In genomic region chr10:129908406-129908805, GRCh38 we compare ENCODE assay signal across 1 cellular context.
TF ChIP-seq lines count a peak whose summit lies in the region.

No MANE protein-coding gene starts in this region.

TF ChIP-seq in GM23338, 12 proteins besides CTCF, POLR2A, EP300 and RAD21 (continued from another document):
- TF ChIP-seq, protein P1, sequence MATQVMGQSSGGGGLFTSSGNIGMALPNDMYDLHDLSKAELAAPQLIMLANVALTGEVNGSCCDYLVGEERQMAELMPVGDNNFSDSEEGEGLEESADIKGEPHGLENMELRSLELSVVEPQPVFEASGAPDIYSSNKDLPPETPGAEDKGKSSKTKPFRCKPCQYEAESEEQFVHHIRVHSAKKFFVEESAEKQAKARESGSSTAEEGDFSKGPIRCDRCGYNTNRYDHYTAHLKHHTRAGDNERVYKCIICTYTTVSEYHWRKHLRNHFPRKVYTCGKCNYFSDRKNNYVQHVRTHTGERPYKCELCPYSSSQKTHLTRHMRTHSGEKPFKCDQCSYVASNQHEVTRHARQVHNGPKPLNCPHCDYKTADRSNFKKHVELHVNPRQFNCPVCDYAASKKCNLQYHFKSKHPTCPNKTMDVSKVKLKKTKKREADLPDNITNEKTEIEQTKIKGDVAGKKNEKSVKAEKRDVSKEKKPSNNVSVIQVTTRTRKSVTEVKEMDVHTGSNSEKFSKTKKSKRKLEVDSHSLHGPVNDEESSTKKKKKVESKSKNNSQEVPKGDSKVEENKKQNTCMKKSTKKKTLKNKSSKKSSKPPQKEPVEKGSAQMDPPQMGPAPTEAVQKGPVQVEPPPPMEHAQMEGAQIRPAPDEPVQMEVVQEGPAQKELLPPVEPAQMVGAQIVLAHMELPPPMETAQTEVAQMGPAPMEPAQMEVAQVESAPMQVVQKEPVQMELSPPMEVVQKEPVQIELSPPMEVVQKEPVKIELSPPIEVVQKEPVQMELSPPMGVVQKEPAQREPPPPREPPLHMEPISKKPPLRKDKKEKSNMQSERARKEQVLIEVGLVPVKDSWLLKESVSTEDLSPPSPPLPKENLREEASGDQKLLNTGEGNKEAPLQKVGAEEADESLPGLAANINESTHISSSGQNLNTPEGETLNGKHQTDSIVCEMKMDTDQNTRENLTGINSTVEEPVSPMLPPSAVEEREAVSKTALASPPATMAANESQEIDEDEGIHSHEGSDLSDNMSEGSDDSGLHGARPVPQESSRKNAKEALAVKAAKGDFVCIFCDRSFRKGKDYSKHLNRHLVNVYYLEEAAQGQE (IDR thresholded peaks at IDR 0.05; ENCODE audit: unreplicated experiment) = no peak
- TF ChIP-seq CREB1 (CRISPR knock-in tag; IDR thresholded peaks at IDR 0.05; ENCODE audit: low read depth) (no peak), EZH2phosphoT487 (IDR thresholded peaks at IDR 0.05; ENCODE audit: unreplicated experiment) (no peak), STAT1 (IDR thresholded peaks at IDR 0.05; ENCODE audit: unreplicated experiment) (no peak), JUNB (IDR thresholded peaks at IDR 0.05; ENCODE audit: unreplicated experiment) (no peak), ZNF462 (CRISPR knock-in tag; IDR thresholded peaks at IDR 0.05) (no peak), EZH2 (IDR thresholded peaks at IDR 0.05; ENCODE audit: low read depth, unreplicated experiment) (no peak)
